ENCODE assay signal across 23 cellular contexts in the genomic region with DNA sequence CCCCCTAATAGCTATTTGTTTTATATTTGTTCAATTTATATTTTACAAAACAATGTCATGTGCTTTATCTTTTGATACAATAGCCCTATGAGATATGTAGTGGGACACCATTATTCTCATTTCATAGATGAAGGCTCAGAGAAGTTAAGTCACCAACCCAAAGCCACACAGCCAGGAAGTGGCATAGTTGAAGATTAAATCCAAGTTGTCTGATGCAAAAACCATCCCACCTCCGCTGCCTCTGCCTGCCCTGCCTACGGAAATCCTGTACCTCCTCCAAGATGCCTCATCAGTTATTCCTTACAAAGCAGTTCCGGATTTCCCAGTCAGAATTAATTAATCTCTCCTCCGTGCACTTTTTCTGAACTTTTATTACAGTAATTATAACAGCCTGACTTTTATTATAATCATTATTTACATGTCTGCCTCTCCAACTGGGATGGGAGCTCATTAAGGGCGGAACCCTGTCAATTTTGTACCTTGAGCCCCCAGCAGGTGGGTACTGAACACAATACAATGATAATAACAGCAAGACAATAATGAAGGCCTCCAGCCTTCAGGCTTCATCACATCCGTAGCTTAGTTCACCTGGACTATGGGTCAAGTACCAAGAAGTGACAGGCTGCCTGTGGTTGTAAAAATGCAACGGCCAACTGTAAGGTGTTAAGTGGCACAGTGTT. TPM values are rescaled to one million over a fixed set of nuclear protein-coding genes. Genes with fewer than 3 reads are reported as not detected.
DNase-seq lines count a peak whose midpoint lies in the region; ATAC-seq and FAIRE-seq lines count a peak whose summit lies in the region.
"Had no signal": no experiment of that assay in that cellular context is flagged by ENCODE, and none has a peak within 500 bp of the region (broad histone marks: within the 10 kb centered on the region; RNA-seq: fewer than 3 reads in every experiment).

No MANE protein-coding gene starts in this region.

- H3K4me3 ChIP-seq in Jurkat, Clone E6-1 (ENCODE audit: low read length) = no peak overlapping the region
- H3K4me3 ChIP-seq: GM23338 had no signal

- intact Hi-C loops in head of caudate nucleus (cut with DNase I) = no loop called here

- H3K4me1 Mint-ChIP-seq in T-helper 17 cell = peaks cover 6% of the 10 kb centered on the region
- H3K4me1 Mint-ChIP-seq: T-cell had no signal

- peak; percentile 31 for DNase-seq in NCI-H1105 treated with DMSO at 0.1 percent for 48 hours (lab: John Stamatoyannopoulos, UW)
- DNase-seq in NCI-H1105 (lab: John Stamatoyannopoulos, UW) = no peak
- peak; percentile 15 for DNase-seq in Jurkat, Clone E6-1 (ENCODE audit: low read depth, low spot score)
- peak; percentile 92 for DNase-seq in NCI-H748 (lab: John Stamatoyannopoulos, UW; ENCODE audit: unreplicated experiment)
- DNase-seq in head of caudate nucleus = peak in 32 of 42 donors; percentile 10 to 80 (median 34)
- no peak for DNase-seq in GM19239 (ENCODE audit: insufficient read length, low spot score)
- DNase-seq in T-helper 17 cell = no peak
- DNase-seq in NK-92 (lab: John Stamatoyannopoulos, UW; ENCODE audit: unreplicated experiment) = no peak
- DNase-seq: ACHN, H9, IMR-90, NCI-H1092, NCI-H1694 treated with DMSO at 0.1 percent for 48 hours, NCI-H526 treated with DMSO at 0.1 percent for 48 hours, Right ventricle myocardium superior, RPMI8226, T-cell had no signal

- no peaks in the 10 kb centered on the region for H3K9me3 ChIP-seq in T-helper 17 cell (ENCODE audit: control insufficient read depth, low read length, poor library complexity, severe bottlenecking)

- FAIRE-seq in GM19239 (lab: Jason Lieb, UNC) = no peak
- FAIRE-seq: G401.6 had no signal

- peaks cover 29% of the 10 kb centered on the region for H3K27me3 Mint-ChIP-seq in T-helper 17 cell

- no peak overlapping the region for H3K4me3 Mint-ChIP-seq in T-helper 17 cell
- H3K4me3 Mint-ChIP-seq: GM23338; H9; T-cell; T-helper 2 cell treated with Interferon-gamma antibody and Interleukin-4, amounts not matched to agents 5 μg/mL and 100 μg/mL, for 36 hours had no signal

- no peak overlapping the region for H3K27ac Mint-ChIP-seq in T-helper 17 cell
- H3K27ac Mint-ChIP-seq: GM23338; H9; T-cell; T-helper 2 cell treated with Interferon-gamma antibody and Interleukin-4, amounts not matched to agents 5 μg/mL and 100 μg/mL, for 36 hours had no signal

- no peak for ATAC-seq in T-helper 17 cell
- ATAC-seq: GM23338, T-cell had no signal

- H3K36me3 Mint-ChIP-seq in T-helper 17 cell (ENCODE audit: low read depth) = peaks cover 2% of the 10 kb centered on the region
- H3K36me3 Mint-ChIP-seq: T-cell had no signal

RNA-seq across cellular contexts. Expression of gene LRFN2, which starts 54.7 kb away (rescaled TPM):
- polyA plus RNA-seq in Jurkat, Clone E6-1 (2012; ENCODE audit: insufficient read depth, insufficient read length) = not detected
- under 1 TPM in 1 of 2 donors, not detected in 1; 0.20 TPM for total RNA-seq in T-helper 17 cell
- total RNA-seq: IMR-90, NCI-H460, Right ventricle myocardium superior, SK-MEL-5 had no signal
- polyA plus RNA-seq: BJ, IMR-90 had no signal

Comparison
In these comparisons a context has a peak if more than half of its experiments do, and no peak if none do; other contexts are left out.
1. DNase-seq: peak in NCI-H1105 treated with DMSO at 0.1 percent for 48 hours (single experiment), Jurkat, Clone E6-1 (single experiment), NCI-H748 (single experiment) and head of caudate nucleus (32 of 42); none in NCI-H1105 (single experiment), GM19239 (single experiment), T-helper 17 cell (0 of 3) and NK-92 (single experiment).